In the genomic region with DNA sequence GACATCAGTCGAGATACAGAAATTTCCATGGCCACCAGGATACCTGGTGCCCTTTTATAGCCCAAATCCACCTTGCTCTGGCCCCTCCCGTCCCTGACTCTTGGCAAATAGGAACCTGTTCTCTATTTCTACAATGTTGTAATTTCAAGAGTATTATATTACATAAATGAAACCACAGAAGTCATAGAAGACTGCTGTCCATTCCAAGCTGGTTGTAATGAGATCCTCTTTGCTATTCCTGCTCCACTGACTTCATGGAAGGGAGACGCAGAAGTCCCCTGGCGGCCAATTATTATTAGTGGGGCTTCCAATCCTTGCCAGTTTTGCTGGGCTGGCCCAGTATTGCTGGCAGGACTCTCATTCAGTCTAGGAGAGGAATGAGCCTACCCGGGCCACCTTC, we compare ENCODE assay signal across 17 cellular contexts. TPM values are rescaled to one million over a fixed set of nuclear protein-coding genes. Genes with fewer than 3 reads are reported as not detected.
DNase-seq lines count a peak whose midpoint lies in the region; ATAC-seq and TF ChIP-seq lines count a peak whose summit lies in the region.
"Had no signal": no experiment of that assay in that cellular context is flagged by ENCODE, and none has a peak within 500 bp of the region (broad histone marks: within the 10 kb centered on the region; RNA-seq: fewer than 3 reads in every experiment).

No MANE protein-coding gene starts in this region.

- no peak overlapping the region for H2BK5ac ChIP-seq in mesendoderm (ENCODE audit: low read length)

- H3K4me3 Mint-ChIP-seq in CD14-positive monocyte (no peak overlapping the region), chondrocyte (ENCODE audit: unreplicated experiment) (no peak overlapping the region)
- H3K4me3 Mint-ChIP-seq in stimulated activated naive CD8-positive, alpha-beta T cell treated with anti-CD3 and anti-CD28 coated beads, Interleukin-15, amount 100 ng/mL, for 72 hours = no peak overlapping the region
- H3K4me3 Mint-ChIP-seq: activated CD8-positive, alpha-beta T cell treated with anti-CD3 and anti-CD28 coated beads, Interleukin-2, amount 10 ng/mL, durations not matched to agents 7 days and 5 days; activated T-helper 1 cell treated with anti-CD3 and anti-CD28 coated beads, Interleukin-12 subunit alpha, Interleukin-12 subunit beta, Interleukin-2, Interleukin-4 antibody, amounts not matched to agents 30 ng/mL and 10 ng/mL and 1 ng/mL, durations not matched to agents 14 hours and 24 hours and 36 hours; dendritic cell treated with granulocyte-macrophage colony-stimulating factor and Interleukin-4, amounts not matched to agents 40 ng/mL and 50 ng/mL, for 4 days; naive B cell had no signal

- H3K36me3 Mint-ChIP-seq in CD14-positive monocyte (peaks cover 26 to 59% of the 10 kb centered on the region in 2 donors), chondrocyte (ENCODE audit: low read depth) (peaks cover 7% of the 10 kb centered on the region)

- H3K27ac Mint-ChIP-seq in CD14-positive monocyte (peak overlapping the region in 4 of 7 donors; percentile 14 to 91 (median 56)), chondrocyte (ENCODE audit: unreplicated experiment) (no peak overlapping the region)
- no peak overlapping the region for H3K27ac Mint-ChIP-seq in stimulated activated naive CD8-positive, alpha-beta T cell treated with anti-CD3 and anti-CD28 coated beads, Interleukin-15, amount 100 ng/mL, for 72 hours
- H3K27ac Mint-ChIP-seq: activated CD8-positive, alpha-beta T cell treated with anti-CD3 and anti-CD28 coated beads, Interleukin-2, amount 10 ng/mL, durations not matched to agents 7 days and 5 days; activated T-helper 1 cell treated with anti-CD3 and anti-CD28 coated beads, Interleukin-12 subunit alpha, Interleukin-12 subunit beta, Interleukin-2, Interleukin-4 antibody, amounts not matched to agents 30 ng/mL and 10 ng/mL and 1 ng/mL, durations not matched to agents 14 hours and 24 hours and 36 hours; dendritic cell treated with granulocyte-macrophage colony-stimulating factor and Interleukin-4, amounts not matched to agents 40 ng/mL and 50 ng/mL, for 4 days had no signal

- no peak overlapping the region for H3K18ac ChIP-seq in mesendoderm (ENCODE audit: low read length)

- no peak overlapping the region for H3K23ac ChIP-seq in mesendoderm (ENCODE audit: low read length)

- no peak overlapping the region for H3K4me2 ChIP-seq in mesendoderm (ENCODE audit: low read length)
- H3K4me2 ChIP-seq: hepatocyte had no signal

- H3K79me2 ChIP-seq in mesendoderm (ENCODE audit: control insufficient read depth, insufficient read depth, low read length) = no peaks in the 10 kb centered on the region

- DNase-seq in CD14-positive monocyte (ENCODE audit: low spot score) (no peak), Kasumi-1 (lab: John Stamatoyannopoulos, UW) (peak; percentile 20 to 44), choroid plexus epithelial cell (ENCODE audit: low read depth) (peak; percentile 69), left lung (no peak), chondrocyte (ENCODE audit: low spot score) (no peak), sigmoid colon (no peak), mesendoderm (no peak)
- DNase-seq in stimulated activated naive CD8-positive, alpha-beta T cell treated with anti-CD3 and anti-CD28 coated beads, Interleukin-15, amount 100 ng/mL, for 72 hours = no peak
- DNase-seq: activated CD8-positive, alpha-beta T cell treated with anti-CD3 and anti-CD28 coated beads, Interleukin-2, amount 10 ng/mL, durations not matched to agents 7 days and 5 days; adrenal gland; MM.1S; naive B cell; stimulated activated CD4-positive, alpha-beta T cell treated with anti-CD3 and anti-CD28 coated beads, Interleukin-1b, Interleukin-23, amount 100 ng/mL, for 48 hours; tibial artery had no signal

- peaks cover 9% of the 10 kb centered on the region for H3K4me1 Mint-ChIP-seq in CD14-positive monocyte
- peaks cover 8% of the 10 kb centered on the region for H3K4me1 Mint-ChIP-seq in stimulated activated naive CD8-positive, alpha-beta T cell treated with anti-CD3 and anti-CD28 coated beads, Interleukin-15, amount 100 ng/mL, for 72 hours
- H3K4me1 Mint-ChIP-seq in chondrocyte (ENCODE audit: low read depth) = peaks cover 19% of the 10 kb centered on the region

- no peaks in the 10 kb centered on the region for H3K9me3 ChIP-seq in left lung
- no peaks in the 10 kb centered on the region for H3K9me3 ChIP-seq in sigmoid colon
- H3K9me3 ChIP-seq: adrenal gland, tibial artery had no signal

- H2AK5ac ChIP-seq in mesendoderm (ENCODE audit: low read length) = no peak overlapping the region

- H3K4ac ChIP-seq in mesendoderm (ENCODE audit: low read depth, low read length) = no peak overlapping the region

- no peaks in the 10 kb centered on the region for H3K27me3 Mint-ChIP-seq in CD14-positive monocyte (ENCODE audit: low read depth in 3 of 3)
- H3K27me3 Mint-ChIP-seq in stimulated activated naive CD8-positive, alpha-beta T cell treated with anti-CD3 and anti-CD28 coated beads, Interleukin-15, amount 100 ng/mL, for 72 hours = no peaks in the 10 kb centered on the region
- no peaks in the 10 kb centered on the region for H3K27me3 Mint-ChIP-seq in chondrocyte (ENCODE audit: low read depth)
- H3K27me3 Mint-ChIP-seq: dendritic cell treated with granulocyte-macrophage colony-stimulating factor and Interleukin-4, amounts not matched to agents 40 ng/mL and 50 ng/mL, for 4 days; naive B cell had no signal

- H3K27ac ChIP-seq in left lung = no peak overlapping the region
- no peak overlapping the region for H3K27ac ChIP-seq in sigmoid colon
- no peak overlapping the region for H3K27ac ChIP-seq in mesendoderm (ENCODE audit: low read depth, low read length)
- H3K27ac ChIP-seq: adrenal gland, hepatocyte, tibial artery had no signal

- H2BK120ac ChIP-seq in mesendoderm (ENCODE audit: low read depth, low read length) = no peak overlapping the region

- no peak for TF ChIP-seq POLR2A in sigmoid colon (IDR thresholded peaks at IDR 0.05)

- H4K5ac ChIP-seq in mesendoderm (ENCODE audit: low read length) = no peak overlapping the region

- ATAC-seq in left lung = peak; percentile 55
- no peak for ATAC-seq in stimulated activated naive CD8-positive, alpha-beta T cell treated with anti-CD3 and anti-CD28 coated beads, Interleukin-15, amount 100 ng/mL, for 72 hours
- ATAC-seq: activated CD8-positive, alpha-beta T cell treated with anti-CD3 and anti-CD28 coated beads, Interleukin-2, amount 10 ng/mL, durations not matched to agents 7 days and 5 days had no signal

- no peak overlapping the region for H3K56ac ChIP-seq in mesendoderm (ENCODE audit: low read length)

- H3K9ac ChIP-seq in mesendoderm (ENCODE audit: low read length) = no peak overlapping the region

- H3K4me1 ChIP-seq in left lung = peaks cover 3 to 22% of the 10 kb centered on the region in 2 donors
- peaks cover 0 to 34% (median 15%) of the 10 kb centered on the region in 4 donors for H3K4me1 ChIP-seq in sigmoid colon
- no peaks in the 10 kb centered on the region for H3K4me1 ChIP-seq in mesendoderm (ENCODE audit: control insufficient read depth, low read depth, low read length)

- H3K4me3 ChIP-seq in choroid plexus epithelial cell (ENCODE audit: low read depth, low read length) (no peak overlapping the region), left lung (no peak overlapping the region), sigmoid colon (no peak overlapping the region), mesendoderm (ENCODE audit: low read length) (no peak overlapping the region)
- H3K4me3 ChIP-seq: adrenal gland, hepatocyte, tibial artery had no signal

- peaks cover 0 to 2% (median 0%) of the 10 kb centered on the region in 7 donors for H3K9me3 Mint-ChIP-seq in CD14-positive monocyte
- H3K9me3 Mint-ChIP-seq in stimulated activated naive CD8-positive, alpha-beta T cell treated with anti-CD3 and anti-CD28 coated beads, Interleukin-15, amount 100 ng/mL, for 72 hours = no peaks in the 10 kb centered on the region
- no peaks in the 10 kb centered on the region for H3K9me3 Mint-ChIP-seq in chondrocyte (ENCODE audit: low read depth)
- H3K9me3 Mint-ChIP-seq: activated T-helper 1 cell treated with anti-CD3 and anti-CD28 coated beads, Interleukin-12 subunit alpha, Interleukin-12 subunit beta, Interleukin-2, Interleukin-4 antibody, amounts not matched to agents 30 ng/mL and 10 ng/mL and 1 ng/mL, durations not matched to agents 14 hours and 24 hours and 36 hours; dendritic cell treated with granulocyte-macrophage colony-stimulating factor and Interleukin-4, amounts not matched to agents 40 ng/mL and 50 ng/mL, for 4 days; naive B cell had no signal

- no peak for TF ChIP-seq EP300 in sigmoid colon (IDR thresholded peaks at IDR 0.05)

- H2BK15ac ChIP-seq in mesendoderm (replicated peaks; ENCODE audit: low read depth) = no peak overlapping the region

- H3K79me1 ChIP-seq in mesendoderm (ENCODE audit: low read length) = peaks cover 6% of the 10 kb centered on the region

- WGBS in sigmoid colon, 2 donors = 91 to 92% methylated on average over 5 of the region's 5 CpGs
- WGBS in mesendoderm (ENCODE audit: extremely low coverage, insufficient coverage, low lambda C conversion rate) = no CpG with 5 or more reads among the region's 5 CpGs

- intact Hi-C loops in CD14-positive monocyte (cut with micrococcal nuclease) = no loop called here
- intact Hi-C loops in left lung (cut with DNase I) = no loop called here
- intact Hi-C loops in sigmoid colon (cut with DNase I) = no loop called here

- peaks cover 0 to 36% of the 10 kb centered on the region in 2 donors for H3K36me3 ChIP-seq in left lung
- peaks cover 0 to 25% (median 3%) of the 10 kb centered on the region in 4 donors for H3K36me3 ChIP-seq in sigmoid colon
- H3K36me3 ChIP-seq in mesendoderm (ENCODE audit: control insufficient read depth, insufficient read depth, low read length) = peaks cover 2% of the 10 kb centered on the region

- H3K27me3 ChIP-seq in left lung = no peaks in the 10 kb centered on the region
- no peaks in the 10 kb centered on the region for H3K27me3 ChIP-seq in sigmoid colon
- H3K27me3 ChIP-seq in mesendoderm (ENCODE audit: insufficient read depth, low read length, poor library complexity) = no peaks in the 10 kb centered on the region
- H3K27me3 ChIP-seq: adrenal gland, hepatocyte, tibial artery had no signal

- TF ChIP-seq CTCF in CD14-positive monocyte (IDR thresholded peaks at IDR 0.05) = no peak
- no peak for TF ChIP-seq CTCF in choroid plexus epithelial cell (conservative IDR thresholded peaks at IDR 0.05; ENCODE audit: low read depth, low read length)
- TF ChIP-seq CTCF in left lung (IDR thresholded peaks at IDR 0.05) = no peak
- no peak for TF ChIP-seq CTCF in chondrocyte (IDR thresholded peaks at IDR 0.05)
- TF ChIP-seq CTCF in sigmoid colon (IDR thresholded peaks at IDR 0.05) = no peak

- no peak overlapping the region for H4K8ac ChIP-seq in mesendoderm (ENCODE audit: low read depth, low read length)

RNA-seq across cellular contexts. Expression of gene DCP1A, which starts 26.6 kb away (rescaled TPM):
- polyA plus RNA-seq in CD14-positive monocyte = 10 to 100 TPM; 19.3 to 25.4 TPM
- 10 to 100 TPM; 18.7 to 22.2 TPM for total RNA-seq in left lung
- 15.6 to 17.7 TPM (median 17.2 TPM) in 3 replicates for total RNA-seq in chondrocyte
- 10 to 100 TPM; 21.0 to 32.7 (median 22.6) TPM for total RNA-seq in sigmoid colon
- 10 to 100 TPM in 1 of 3 donors, 1 to 10 TPM in 2; 4.8 to 10.6 (median 6.0) TPM for polyA plus RNA-seq in sigmoid colon
- polyA plus RNA-seq in mesendoderm (2013, experiment 1 of 2) = 30.9 TPM
- 26.0 TPM for polyA plus RNA-seq in mesendoderm (2013, experiment 2 of 2)

Comparison
In these comparisons a context has a peak if more than half of its experiments do, and no peak if none do; other contexts are left out.
1. DNase-seq: peak in Kasumi-1 (2 of 2) and choroid plexus epithelial cell (single experiment); none in CD14-positive monocyte (single experiment), left lung (0 of 2), stimulated activated naive CD8-positive, alpha-beta T cell treated with anti-CD3 and anti-CD28 coated beads, Interleukin-15, amount 100 ng/mL, for 72 hours (0 of 2), chondrocyte (single experiment), sigmoid colon (single experiment) and mesendoderm (single experiment).
2. H3K27ac Mint-ChIP-seq: peak in CD14-positive monocyte (4 of 7); none in stimulated activated naive CD8-positive, alpha-beta T cell treated with anti-CD3 and anti-CD28 coated beads, Interleukin-15, amount 100 ng/mL, for 72 hours (0 of 2) and chondrocyte (single experiment).